In genomic region chr1:225480825-225481434, GRCh38 we compare ENCODE assay signal across 8 cellular contexts. TPM values are rescaled to one million over a fixed set of nuclear protein-coding genes. Genes with fewer than 3 reads are reported as not detected.
A peak's percentile ranks its signal among the peaks of the same experiment; 100 is the strongest.
DNase-seq lines count a peak whose midpoint lies in the region; ATAC-seq and TF ChIP-seq lines count a peak whose summit lies in the region.

No MANE protein-coding gene starts in this region.

- H3K9me3 Mint-ChIP-seq in CD8-positive, alpha-beta T cell: no peaks in the 10 kb centered on the region
- H3K9me3 Mint-ChIP-seq in activated CD8-positive, alpha-beta memory T cell treated with anti-CD3 and anti-CD28 coated beads, Interleukin-2, amount 10 ng/mL, durations not matched to agents 7 days and 5 days (ENCODE audit: low read depth): no peaks in the 10 kb centered on the region

- H3K4me1 ChIP-seq in CD8-positive, alpha-beta T cell (ENCODE audit: insufficient read depth, low read length): peaks cover 25% of the 10 kb centered on the region
- H3K4me1 ChIP-seq in heart left ventricle: peaks cover 0 to 9% (median 0%) of the 10 kb centered on the region in 12 donors

- CTCF ChIA-PET in CD8-positive, alpha-beta T cell (lab: Charles Lee): interaction anchor here (0.8 to 2.0 kb wide), 7 partner anchors 10 to 497 kb away, joined by 3 to 8 read pairs (median 3); no protein-coding TSS in a partner anchor
- CTCF ChIA-PET in activated CD8-positive, alpha-beta memory T cell treated with anti-CD3 and anti-CD28 coated beads, Interleukin-2, amount 10 ng/mL, durations not matched to agents 7 days and 5 days (lab: Charles Lee): interaction anchor here (1.0 to 3.0 kb wide), 16 partner anchors 9 to 495 kb away, joined by 3 to 12 read pairs (median 4); no protein-coding TSS in a partner anchor

- no peaks in the 10 kb centered on the region for H3K27me3 ChIP-seq in CD8-positive, alpha-beta T cell (ENCODE audit: insufficient read depth, low read length)
- no peaks in the 10 kb centered on the region for H3K27me3 ChIP-seq in heart left ventricle

- intact Hi-C loops in CD8-positive, alpha-beta T cell (cut with DNase I, micrococcal nuclease): no loop called here
- intact Hi-C loops in heart left ventricle (cut with DNase I): loop anchor here in 4 of 10 donors (2.0 to 10.0 kb wide), 4 partner anchors 174 to 292 kb away; partner anchors contain the start of gene ENAH (in 1 of the 4)

- peaks cover 2% of the 10 kb centered on the region for H3K27me3 Mint-ChIP-seq in CD8-positive, alpha-beta T cell (ENCODE audit: low read depth)
- peaks cover 8% of the 10 kb centered on the region for H3K27me3 Mint-ChIP-seq in activated CD8-positive, alpha-beta memory T cell treated with anti-CD3 and anti-CD28 coated beads, Interleukin-2, amount 10 ng/mL, durations not matched to agents 7 days and 5 days

- TF ChIP-seq CTCF in CD8-positive, alpha-beta T cell (IDR thresholded peaks at IDR 0.05): peak; percentile 70
- peak; percentile 42 to 71 (median 60) for TF ChIP-seq CTCF in heart left ventricle (IDR thresholded peaks at IDR 0.05)

- H3K27ac Mint-ChIP-seq in CD8-positive, alpha-beta T cell: no peak overlapping the region
- H3K27ac Mint-ChIP-seq in activated CD8-positive, alpha-beta memory T cell treated with anti-CD3 and anti-CD28 coated beads, Interleukin-2, amount 10 ng/mL, durations not matched to agents 7 days and 5 days: no peak overlapping the region

- H3K4me1 Mint-ChIP-seq in CD8-positive, alpha-beta T cell (ENCODE audit: low read depth): peaks cover 28% of the 10 kb centered on the region
- peaks cover 23% of the 10 kb centered on the region for H3K4me1 Mint-ChIP-seq in activated CD8-positive, alpha-beta memory T cell treated with anti-CD3 and anti-CD28 coated beads, Interleukin-2, amount 10 ng/mL, durations not matched to agents 7 days and 5 days

- H3K36me3 Mint-ChIP-seq in CD8-positive, alpha-beta T cell: no peaks in the 10 kb centered on the region
- H3K36me3 Mint-ChIP-seq in activated CD8-positive, alpha-beta memory T cell treated with anti-CD3 and anti-CD28 coated beads, Interleukin-2, amount 10 ng/mL, durations not matched to agents 7 days and 5 days: no peaks in the 10 kb centered on the region

- H3K4me3 ChIP-seq in CD8-positive, alpha-beta T cell (ENCODE audit: low read depth, low read length): no peak overlapping the region
- no peak overlapping the region for H3K4me3 ChIP-seq in heart left ventricle

- no peak for TF ChIP-seq POLR2A in heart left ventricle (IDR thresholded peaks at IDR 0.05)

- POLR2A ChIA-PET in CD8-positive, alpha-beta T cell (lab: Charles Lee): no interaction called here

- ATAC-seq in CD8-positive, alpha-beta T cell: peak; percentile 87
- ATAC-seq in GM19035 (IDR thresholded peaks at IDR 0.05; ENCODE audit: unreplicated experiment): peak; percentile 80
- ATAC-seq in HG03159 (IDR thresholded peaks at IDR 0.05; ENCODE audit: unreplicated experiment): peak; percentile 86
- ATAC-seq in activated CD8-positive, alpha-beta memory T cell treated with anti-CD3 and anti-CD28 coated beads, Interleukin-2, amount 10 ng/mL, durations not matched to agents 7 days and 5 days: peak; percentile 68
- peak in 3 of 4 donors; percentile 43 to 63 (median 50) for ATAC-seq in heart left ventricle

- no peaks in the 10 kb centered on the region for H3K9me3 ChIP-seq in CD8-positive, alpha-beta T cell (ENCODE audit: low read length)
- H3K9me3 ChIP-seq in heart left ventricle: no peaks in the 10 kb centered on the region

- H3K4me3 Mint-ChIP-seq in CD8-positive, alpha-beta T cell: no peak overlapping the region
- H3K4me3 Mint-ChIP-seq in activated CD8-positive, alpha-beta memory T cell treated with anti-CD3 and anti-CD28 coated beads, Interleukin-2, amount 10 ng/mL, durations not matched to agents 7 days and 5 days: no peak overlapping the region

- WGBS in heart left ventricle, 4 donors: 60 to 69% (median 67%) methylated on average over 6 of the region's 6 CpGs

- DNase-seq in CD8-positive, alpha-beta T cell: peak in 3 of 7 experiments; percentile 38 to 48 (median 47)
- peak; percentile 73 for DNase-seq in NCI-H345 (lab: John Stamatoyannopoulos, UW)
- DNase-seq in activated CD8-positive, alpha-beta memory T cell treated with anti-CD3 and anti-CD28 coated beads, Interleukin-2, amount 10 ng/mL, durations not matched to agents 7 days and 5 days: peak; percentile 67
- DNase-seq in heart left ventricle: no peak
- peak; percentile 24 to 37 for DNase-seq in stimulated activated CD4-positive, alpha-beta T cell treated with anti-CD3 and anti-CD28 coated beads, Interleukin-1b, Interleukin-23, amount 100 ng/mL, for 4 hours (ENCODE audit: low read depth in 2 of 2)
- DNase-seq in AG08396 (ENCODE audit: low spot score): no peak

- H3K36me3 ChIP-seq in CD8-positive, alpha-beta T cell (ENCODE audit: insufficient read depth, low read length): no peaks in the 10 kb centered on the region
- no peaks in the 10 kb centered on the region for H3K36me3 ChIP-seq in heart left ventricle

- no peak overlapping the region for H3K27ac ChIP-seq in CD8-positive, alpha-beta T cell (ENCODE audit: low read depth, low read length)
- H3K27ac ChIP-seq in heart left ventricle: no peak overlapping the region

RNA-seq across cellular contexts. Expression of gene LBR, which starts 53.1 kb away (rescaled TPM):
- total RNA-seq in CD8-positive, alpha-beta T cell: 100 to 1,000 TPM; 105 TPM
- 100 to 1,000 TPM; 213 to 226 TPM for total RNA-seq in activated CD8-positive, alpha-beta memory T cell treated with anti-CD3 and anti-CD28 coated beads, Interleukin-2, amount 10 ng/mL, durations not matched to agents 7 days and 5 days
- 10 to 100 TPM in 4 of 9 donors, 1 to 10 TPM in 5; 6.8 to 37.8 (median 9.7) TPM for total RNA-seq in heart left ventricle
- polyA plus RNA-seq in heart left ventricle: 1 to 10 TPM; 4.3 to 7.5 TPM

Comparison
In these comparisons a context has a peak if more than half of its experiments do, and no peak if none do; other contexts are left out.
1. DNase-seq: peak in NCI-H345 (single experiment), activated CD8-positive, alpha-beta memory T cell treated with anti-CD3 and anti-CD28 coated beads, Interleukin-2, amount 10 ng/mL, durations not matched to agents 7 days and 5 days (single experiment) and stimulated activated CD4-positive, alpha-beta T cell treated with anti-CD3 and anti-CD28 coated beads, Interleukin-1b, Interleukin-23, amount 100 ng/mL, for 4 hours (2 of 2); none in heart left ventricle (0 of 5) and AG08396 (single experiment).
2. Peak in every context shown above with its lines, with median percentiles within 50 percentile points of each other: ATAC-seq.